ENCODE assay signal across 18 cellular contexts in the genomic region with DNA sequence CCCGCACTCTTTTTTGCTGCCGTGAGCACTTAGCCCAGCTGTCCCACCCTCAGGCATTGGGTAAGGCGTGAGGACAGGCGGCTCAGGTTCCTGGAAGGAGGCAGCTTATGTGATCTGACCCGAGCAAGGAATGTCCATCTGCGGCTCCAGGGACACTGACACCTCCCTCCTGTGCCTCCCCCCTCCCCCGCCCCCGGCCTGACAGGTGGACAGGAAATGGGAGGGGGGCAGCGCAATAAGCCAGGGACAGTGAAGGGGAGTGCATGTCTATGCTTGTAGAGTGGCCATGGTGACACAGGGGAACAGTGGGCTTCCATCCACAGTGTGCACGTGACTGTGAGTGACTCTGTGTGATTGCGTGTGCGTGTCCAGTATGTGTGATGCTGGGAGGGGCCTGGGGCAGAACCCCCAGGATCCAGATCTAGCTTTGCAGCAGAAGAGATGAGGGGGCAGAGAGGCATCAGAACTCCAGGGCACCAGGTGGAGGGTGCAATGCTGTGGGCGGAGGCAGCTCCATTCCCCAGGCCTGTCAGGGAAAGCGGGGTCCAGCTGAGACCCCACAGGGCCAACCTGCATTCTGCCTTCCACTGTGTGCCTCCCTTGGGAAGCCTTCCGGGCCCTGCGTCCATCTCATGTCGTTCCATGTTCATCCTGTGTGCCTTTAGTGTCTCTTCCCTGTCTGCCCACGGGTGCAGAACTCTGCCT. TPM values are rescaled to one million over a fixed set of nuclear protein-coding genes. Genes with fewer than 3 reads are reported as not detected.
DNase-seq lines count a peak whose midpoint lies in the region; ATAC-seq and TF ChIP-seq lines count a peak whose summit lies in the region.
"Had no signal": no experiment of that assay in that cellular context is flagged by ENCODE, and none has a peak within 500 bp of the region (broad histone marks: within the 10 kb centered on the region; RNA-seq: fewer than 3 reads in every experiment).

No MANE protein-coding gene starts in this region.

- H3K4me2 ChIP-seq in neuronal stem cell (ENCODE audit: insufficient read depth, low read length, poor library complexity, severe bottlenecking): no peak overlapping the region

- H3K36me3 ChIP-seq in heart left ventricle: no peaks in the 10 kb centered on the region
- H3K36me3 ChIP-seq in neuronal stem cell (replicated peaks in 1 of 2; ENCODE audit: control insufficient read depth in 2 of 2, insufficient read depth in 2 of 2, low read length in 2 of 2): peaks cover 35 to 96% of the 10 kb centered on the region in 2 donors
- H3K36me3 ChIP-seq: uterus had no signal

- peaks cover 2% of the 10 kb centered on the region for H3K79me1 ChIP-seq in neuronal stem cell (ENCODE audit: low read depth, low read length)

- H2AK5ac ChIP-seq in neuronal stem cell (ENCODE audit: low read depth, low read length): peak overlapping the region; percentile 85

- H3K18ac ChIP-seq in neuronal stem cell (ENCODE audit: low read length): peak overlapping the region; percentile 94

- DNase-seq in heart left ventricle (no peak), Right ventricle myocardium inferior (ENCODE audit: missing footprints) (no peak), coronary artery (ENCODE audit: low spot score) (no peak), neuronal stem cell (ENCODE audit: low spot score) (no peak), DMS 273 treated with DMSO at 0.1 percent for 48 hours (lab: John Stamatoyannopoulos, UW) (no peak), 8988T (no peak), HuH-7.5 (ENCODE audit: low spot score) (no peak), NCI-H1092 treated with DMSO at 0.1 percent for 48 hours (lab: John Stamatoyannopoulos, UW) (no peak)
- DNase-seq: activated CD4-positive, alpha-beta memory T cell treated with anti-CD3 and anti-CD28 coated beads, Interleukin-2, amount 10 ng/mL, durations not matched to agents 7 days and 5 days; GM23248; naive thymus-derived CD4-positive, alpha-beta T cell; NCI-H1436 treated with DMSO at 0.1 percent for 48 hours; NCI-H510A treated with DMSO at 0.1 percent for 48 hours; stimulated activated naive CD4-positive, alpha-beta T cell treated with Interleukin-2 at 50 U/mL for 16 hours had no signal

- no peak overlapping the region for H3K4ac ChIP-seq in neuronal stem cell (ENCODE audit: low read length)

- no peak overlapping the region for H2AFZ ChIP-seq in neuronal stem cell (ENCODE audit: low read length)
- H2AFZ ChIP-seq: GM23248 had no signal

- TF ChIP-seq POLR2A in heart left ventricle (IDR thresholded peaks at IDR 0.05): no peak

- H3K27ac ChIP-seq in heart left ventricle (peak overlapping the region in 1 of 12 donors; percentile 34), coronary artery (peak overlapping the region in 1 of 2 donors; percentile 42), neuronal stem cell (replicated peaks; ENCODE audit: low read length) (no peak overlapping the region)
- H3K27ac ChIP-seq: GM23248 had no signal

- H3K9ac ChIP-seq in neuronal stem cell (ENCODE audit: low read depth, low read length, poor library complexity): peak overlapping the region; percentile 83
- H3K9ac ChIP-seq: GM23248 had no signal

- peak overlapping the region; percentile 14 for H2BK12ac ChIP-seq in neuronal stem cell (ENCODE audit: low read length)

- no peak overlapping the region for H3K14ac ChIP-seq in neuronal stem cell (ENCODE audit: low read length)

- TF ChIP-seq CTCF in heart left ventricle (IDR thresholded peaks at IDR 0.05): no peak
- no peak for TF ChIP-seq CTCF in coronary artery (IDR thresholded peaks at IDR 0.05)

- H2BK15ac ChIP-seq in neuronal stem cell (ENCODE audit: low read length): peak overlapping the region; percentile 30

- H4K8ac ChIP-seq in neuronal stem cell (ENCODE audit: low read depth, low read length): no peak overlapping the region

- intact Hi-C loops in heart left ventricle (cut with DNase I) (no loop called here), Right ventricle myocardium inferior (cut with DNase I) (no loop called here)

- H2BK120ac ChIP-seq in neuronal stem cell (ENCODE audit: low read depth, low read length): peak overlapping the region; percentile 88

- H3K27me3 ChIP-seq in heart left ventricle (peaks cover 0 to 9% (median 0%) of the 10 kb centered on the region in 9 donors), neuronal stem cell (ENCODE audit: control insufficient read depth in 3 of 3, insufficient read depth in 3 of 3, low read depth in 1 of 3, low read length in 3 of 3) (no peaks in the 10 kb centered on the region)
- H3K27me3 ChIP-seq: uterus had no signal

- H4K91ac ChIP-seq in neuronal stem cell (ENCODE audit: low read depth, low read length, poor library complexity): peak overlapping the region; percentile 38

- H3K23ac ChIP-seq in neuronal stem cell (ENCODE audit: low read depth, low read length, poor library complexity): no peak overlapping the region

- ATAC-seq in heart left ventricle (peak in 3 of 4 donors; percentile 4 to 25 (median 15)), Right ventricle myocardium inferior (no peak)
- ATAC-seq: naive thymus-derived CD4-positive, alpha-beta T cell had no signal

- no peak overlapping the region for H2BK5ac ChIP-seq in neuronal stem cell (ENCODE audit: low read length)

- H3K9me3 ChIP-seq in heart left ventricle: no peaks in the 10 kb centered on the region
- H3K9me3 ChIP-seq in neuronal stem cell (replicated peaks in 1 of 2; ENCODE audit: control insufficient read depth in 2 of 2, insufficient read depth in 1 of 2, low read depth in 1 of 2, low read length in 2 of 2): peaks cover 3 to 20% of the 10 kb centered on the region in 2 donors
- H3K9me3 ChIP-seq: uterus had no signal

- peaks cover 0 to 25% (median 20%) of the 10 kb centered on the region in 12 donors for H3K4me1 ChIP-seq in heart left ventricle
- peaks cover 34% of the 10 kb centered on the region in 2 donors for H3K4me1 ChIP-seq in neuronal stem cell (ENCODE audit: control insufficient read depth in 2 of 2, insufficient read depth in 1 of 2, low read depth in 1 of 2, low read length in 2 of 2)

- 45 to 50% (median 47%) methylated on average over 16 to 18 of the region's 18 CpGs for WGBS in heart left ventricle, 4 donors
- no CpG with 5 or more reads among the region's 18 CpGs for WGBS in neuronal stem cell (ENCODE audit: extremely low coverage in 2 of 2, insufficient read length in 2 of 2, insufficient replicate concordance in 1 of 2), 2 donors

- H3K4me3 ChIP-seq in heart left ventricle (peak overlapping the region in 2 of 12 donors; percentile 22 to 25), coronary artery (peak overlapping the region; percentile 43), neuronal stem cell (ENCODE audit: low read length in 2 of 2) (no peak overlapping the region)
- H3K4me3 ChIP-seq: dorsolateral prefrontal cortex, GM23248, skin epidermis, uterus had no signal

RNA-seq across cellular contexts. Expression of a gene that starts 30.5 kb away (rescaled TPM):
- total RNA-seq in heart left ventricle: 1 to 10 TPM in 5 of 9 donors, under 1 TPM in 4; 0.43 to 9.8 (median 1.2) TPM
- 1 to 10 TPM; 2.2 to 2.3 TPM for polyA plus RNA-seq in heart left ventricle
- total RNA-seq in Right ventricle myocardium inferior: 8.7 TPM
- 127 TPM for polyA plus RNA-seq in neuronal stem cell (2013, experiment 1 of 2)
- 126 TPM for polyA plus RNA-seq in neuronal stem cell (2013, experiment 2 of 2)
- total RNA-seq: activated CD4-positive, alpha-beta memory T cell treated with anti-CD3 and anti-CD28 coated beads, Interleukin-2, amount 10 ng/mL, durations not matched to agents 7 days and 5 days; activated T-helper 2 cell treated with anti-CD3 and anti-CD28 coated beads, Interferon-gamma antibody, Interleukin-2, Interleukin-4, amounts not matched to agents 10 μg/mL and 5 μg/mL and 100 μg/mL, durations not matched to agents 14 hours and 24 hours and 36 hours; GM23248; naive thymus-derived CD4-positive, alpha-beta T cell had no signal
- polyA plus RNA-seq: GM23248; naive thymus-derived CD4-positive, alpha-beta T cell had no signal

RNA-seq across cellular contexts. Expression of a gene that starts 36.3 kb away (rescaled TPM):
- 1 to 10 TPM in 1 of 9 donors, under 1 TPM in 6, not detected in 2; 0.37 to 1.2 (median 0.52) TPM for total RNA-seq in heart left ventricle
- under 1 TPM; 0.26 to 0.27 TPM for polyA plus RNA-seq in heart left ventricle
- 0.51 TPM for total RNA-seq in Right ventricle myocardium inferior
- 18.0 TPM for polyA plus RNA-seq in neuronal stem cell (2013, experiment 1 of 2)
- 16.3 TPM for polyA plus RNA-seq in neuronal stem cell (2013, experiment 2 of 2)
- total RNA-seq: activated CD4-positive, alpha-beta memory T cell treated with anti-CD3 and anti-CD28 coated beads, Interleukin-2, amount 10 ng/mL, durations not matched to agents 7 days and 5 days; activated T-helper 2 cell treated with anti-CD3 and anti-CD28 coated beads, Interferon-gamma antibody, Interleukin-2, Interleukin-4, amounts not matched to agents 10 μg/mL and 5 μg/mL and 100 μg/mL, durations not matched to agents 14 hours and 24 hours and 36 hours; GM23248 had no signal
- polyA plus RNA-seq: GM23248 had no signal

RNA-seq across cellular contexts. Expression of a gene that starts 52.8 kb away (rescaled TPM):
- total RNA-seq in heart left ventricle (10 to 100 TPM; 22.5 to 79.2 (median 38.3) TPM), Right ventricle myocardium inferior (38.3 TPM)
- polyA plus RNA-seq in heart left ventricle: 10 to 100 TPM; 31.7 to 59.9 TPM
- 53.6 TPM for polyA plus RNA-seq in neuronal stem cell (2013, experiment 1 of 2)
- 52.2 TPM for polyA plus RNA-seq in neuronal stem cell (2013, experiment 2 of 2)
